Comparison of ENCODE assay signal across 7 cellular contexts in the genomic region with DNA sequence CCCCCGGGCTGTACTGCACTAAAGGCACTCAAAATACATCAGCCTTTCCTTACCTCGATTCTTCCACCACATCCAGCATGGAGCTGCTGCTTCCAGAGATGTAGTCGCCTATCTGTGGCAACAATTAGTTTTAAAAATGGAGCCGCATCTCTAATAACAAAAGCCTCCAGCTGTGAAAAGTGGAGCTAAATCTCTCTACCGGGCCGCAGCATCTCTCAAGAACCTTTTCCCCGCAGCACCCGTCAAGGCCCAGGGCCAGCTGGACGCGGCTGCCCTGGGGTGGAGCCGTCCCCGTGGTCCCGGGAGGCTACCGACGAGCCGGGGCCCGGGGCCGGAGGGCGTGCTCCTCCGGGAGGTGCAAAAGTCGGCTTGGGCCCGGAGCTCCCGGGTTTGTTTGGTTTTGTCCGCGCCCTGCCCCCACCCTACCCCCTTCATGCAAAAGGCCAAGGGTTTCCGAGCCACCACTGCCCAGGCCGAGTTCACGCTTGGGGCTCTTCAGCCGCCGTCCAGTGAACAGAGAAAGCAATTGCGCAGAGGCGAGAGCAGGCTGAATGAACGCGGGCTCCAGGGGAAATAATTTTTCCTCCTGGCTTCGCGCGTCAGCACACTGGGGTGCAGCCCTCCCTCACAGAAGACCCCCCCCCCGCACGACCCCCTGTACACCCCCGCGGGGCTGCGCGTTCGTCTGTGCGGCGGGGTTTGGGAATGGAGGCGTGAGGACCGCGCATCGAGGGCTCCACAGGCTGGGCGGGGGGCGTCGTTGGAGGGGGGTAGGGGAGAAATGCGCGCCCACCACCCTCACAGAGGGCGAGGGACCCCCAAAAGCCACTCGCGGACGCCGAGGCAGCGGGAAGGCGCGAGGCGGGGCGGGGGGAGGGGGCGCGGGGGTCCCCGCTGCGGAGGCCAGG. TPM values are rescaled to one million over a fixed set of nuclear protein-coding genes. Genes with fewer than 3 reads are reported as not detected.
DNase-seq lines count a peak whose midpoint lies in the region; ATAC-seq and TF ChIP-seq lines count a peak whose summit lies in the region.

No MANE protein-coding gene starts in this region.

- POLR2A ChIA-PET in HCT116 (lab: Charles Lee), result no interaction called here

- peak overlapping the region; percentile 84 for H3K4me2 ChIP-seq in HCT116 (ENCODE audit: low read length)

- CTCF ChIA-PET in HCT116 (lab: Charles Lee), result interaction anchor here (0.7 kb wide), 1 partner anchor 75 kb away, joined by 3 read pairs; no protein-coding TSS in a partner anchor

- ATAC-seq in HCT116, result peak; percentile 33
- no peak for ATAC-seq in stimulated activated naive B cell treated with anti-CD40 and anti-IgM and Interleukin-4, amounts not matched to agents 10 μg/mL and 1 μg/mL and 100 μg/mL, for 72 hours (replicated peaks)
- no peak for ATAC-seq in GM19395 (IDR thresholded peaks at IDR 0.05; ENCODE audit: unreplicated experiment)
- no peak for ATAC-seq in GM19452 (IDR thresholded peaks at IDR 0.05; ENCODE audit: unreplicated experiment)

- TF ChIP-seq RAD21 in HCT116 (IDR thresholded peaks at IDR 0.05; ENCODE audit: low read depth), result no peak

- no peak for TF ChIP-seq POLR2A in HCT116 (IDR thresholded peaks at IDR 0.05; ENCODE audit: borderline replicate concordance, extremely low read depth, insufficient read depth, insufficient read length)

- RAD21 ChIA-PET in HCT116 (lab: Charles Lee; ENCODE audit: low non-redundant PET in 1 of 2, low total read pairs in 2 of 2, uncharacterized antibody in 2 of 2, unreplicated experiment in 2 of 2), result no interaction called here

- intact Hi-C loops in HCT116 (cut with micrococcal nuclease), result no loop called here

- H3K4me1 Mint-ChIP-seq in stimulated activated naive B cell treated with anti-CD40 and anti-IgM and Interleukin-4, amounts not matched to agents 10 μg/mL and 1 μg/mL and 100 μg/mL, for 72 hours, result peaks cover 3 to 8% of the 10 kb centered on the region in 2 donors

- H3K27me3 ChIP-seq in HCT116 (ENCODE audit: insufficient read depth, low read length) (no peaks in the 10 kb centered on the region), adipocyte (replicated peaks; ENCODE audit: control insufficient read depth, insufficient read depth, low read length) (no peaks in the 10 kb centered on the region), iPS-18a (ENCODE audit: control insufficient read depth, insufficient read depth, low read length) (peaks cover 60% of the 10 kb centered on the region)

- peaks cover 36% of the 10 kb centered on the region for H3K79me2 ChIP-seq in HCT116 (ENCODE audit: insufficient read depth, low read length)

- peaks cover 2 to 24% of the 10 kb centered on the region in 2 experiments; a peak in 3 of 4 replicates for H3K4me1 ChIP-seq in HCT116 (ENCODE audit: control insufficient read depth in 1 of 2, insufficient read depth in 2 of 2, low read length in 2 of 2)
- H3K4me1 ChIP-seq in adipocyte (ENCODE audit: control insufficient read depth, insufficient read depth, low read length), result peaks cover 5% of the 10 kb centered on the region
- no peaks in the 10 kb centered on the region for H3K4me1 ChIP-seq in iPS-18a (ENCODE audit: control insufficient read depth, low read depth, low read length)

- no peaks in the 10 kb centered on the region for H3K36me3 Mint-ChIP-seq in stimulated activated naive B cell treated with anti-CD40 and anti-IgM and Interleukin-4, amounts not matched to agents 10 μg/mL and 1 μg/mL and 100 μg/mL, for 72 hours

- H3K9me3 Mint-ChIP-seq in stimulated activated naive B cell treated with anti-CD40 and anti-IgM and Interleukin-4, amounts not matched to agents 10 μg/mL and 1 μg/mL and 100 μg/mL, for 72 hours, result no peaks in the 10 kb centered on the region

- no peaks in the 10 kb centered on the region for H4K20me1 ChIP-seq in HCT116 (ENCODE audit: insufficient read depth)

- H3K9ac ChIP-seq in HCT116 (ENCODE audit: low read length) (peak overlapping the region; percentile 55), adipocyte (ENCODE audit: low read length) (peak overlapping the region; percentile 30), iPS-18a (ENCODE audit: low read length) (no peak overlapping the region)

- H2AFZ ChIP-seq in HCT116 (ENCODE audit: low read depth, low read length, poor library complexity, severe bottlenecking), result peak overlapping the region; percentile 79

- peak overlapping the region; percentile 44 to 67 for H3K4me3 Mint-ChIP-seq in stimulated activated naive B cell treated with anti-CD40 and anti-IgM and Interleukin-4, amounts not matched to agents 10 μg/mL and 1 μg/mL and 100 μg/mL, for 72 hours

- H3K27me3 Mint-ChIP-seq in stimulated activated naive B cell treated with anti-CD40 and anti-IgM and Interleukin-4, amounts not matched to agents 10 μg/mL and 1 μg/mL and 100 μg/mL, for 72 hours, result peaks cover 51 to 80% of the 10 kb centered on the region in 2 donors

- DNase-seq in HCT116 (ENCODE audit: low read depth, low spot score), result no peak
- DNase-seq in adipocyte (ENCODE audit: low read depth), result peak; percentile 11
- no peak for DNase-seq in stimulated activated naive B cell treated with anti-CD40 and anti-IgM and Interleukin-4, amounts not matched to agents 10 μg/mL and 1 μg/mL and 100 μg/mL, for 72 hours
- DNase-seq in SHP77 treated with DMSO at 0.1 percent for 48 hours (lab: John Stamatoyannopoulos, UW), result no peak

- H3K9me3 ChIP-seq in HCT116 (ENCODE audit: control insufficient read depth in 1 of 2, insufficient read depth in 1 of 2, low read depth in 1 of 2, low read length in 2 of 2), result no peaks in the 10 kb centered on the region
- no peaks in the 10 kb centered on the region for H3K9me3 ChIP-seq in adipocyte (ENCODE audit: control insufficient read depth, low read length)
- no peaks in the 10 kb centered on the region for H3K9me3 ChIP-seq in iPS-18a (ENCODE audit: control insufficient read depth, low read depth, low read length)

- H3K36me3 ChIP-seq in HCT116 (ENCODE audit: control insufficient read depth in 1 of 2, insufficient read depth in 2 of 2, low read length in 2 of 2) (no peaks in the 10 kb centered on the region), adipocyte (ENCODE audit: control insufficient read depth, insufficient read depth, low read length, severe bottlenecking) (no peaks in the 10 kb centered on the region), iPS-18a (ENCODE audit: control insufficient read depth, low read depth, low read length) (no peaks in the 10 kb centered on the region)

- no TSS peak for BruUV-seq in HCT116 (replicated peaks; lab: Mats Ljungman, UMichigan)

- no peak for TF ChIP-seq CTCF in HCT116 (IDR thresholded peaks at IDR 0.05 in 2 of 3, conservative IDR thresholded peaks at IDR 0.05 in 1 of 3; ENCODE audit: borderline replicate concordance in 1 of 3, insufficient read depth in 1 of 3, low read depth in 2 of 3, low read length in 2 of 3)

- peak overlapping the region; percentile 51 for H3K27ac Mint-ChIP-seq in stimulated activated naive B cell treated with anti-CD40 and anti-IgM and Interleukin-4, amounts not matched to agents 10 μg/mL and 1 μg/mL and 100 μg/mL, for 72 hours

- peak overlapping the region; percentile 34; the same call in 1 of the 2 replicates for H3K27ac ChIP-seq in HCT116 (ENCODE audit: low read depth, low read length)
- H3K27ac ChIP-seq in iPS-18a (ENCODE audit: low read length), result no peak overlapping the region

- H3K9me2 ChIP-seq in HCT116 (ENCODE audit: insufficient read depth), result no peaks in the 10 kb centered on the region

- H3K4me3 ChIP-seq in HCT116 (replicated peaks in 1 of 2; ENCODE audit: low read depth in 1 of 2, low read length in 2 of 2), result peak overlapping the region; percentile 43 to 63
- H3K4me3 ChIP-seq in adipocyte (ENCODE audit: low read length), result peak overlapping the region; percentile 76
- H3K4me3 ChIP-seq in iPS-18a (ENCODE audit: low read length), result peak overlapping the region; percentile 53

TF ChIP-seq in HCT116, 20 proteins besides CTCF, POLR2A, EP300 and RAD21:
- no peak for TF ChIP-seq EZH2 (IDR thresholded peaks at IDR 0.05)
- peak; percentile 14; the same call in 1 of the 2 replicates for TF ChIP-seq ZFX (IDR thresholded peaks at IDR 0.05)

RNA-seq across cellular contexts. Expression of a gene that starts 0.6 kb away (rescaled TPM):
- total RNA-seq in HCT116 (2021; ENCODE audit: unreplicated experiment), result 12.2 TPM
- 4.1 and 6.0 TPM in 2 replicates for polyA plus RNA-seq in HCT116 (2012)
